Comparison of ENCODE assay signal across 20 cellular contexts in the genomic region with DNA sequence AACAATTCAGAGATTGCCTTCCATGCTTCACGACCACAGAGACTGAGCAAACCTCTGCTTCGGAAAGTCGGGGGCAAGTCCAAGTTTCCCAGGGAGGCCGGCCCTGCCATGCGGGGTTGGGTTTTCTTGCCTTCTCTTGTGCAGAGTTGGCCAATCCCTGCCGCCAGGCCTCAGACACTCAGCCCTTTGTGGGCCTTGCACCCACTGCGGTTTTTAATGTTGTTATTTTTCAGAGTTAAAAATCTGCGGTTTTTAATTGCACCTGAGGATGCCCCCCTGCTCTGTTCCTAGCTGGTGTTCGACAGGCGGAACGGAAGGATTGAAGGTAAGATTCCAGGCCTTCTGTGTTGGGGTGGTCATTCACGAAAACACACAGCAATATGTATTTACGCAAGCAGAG.
"Had no signal": no experiment of that assay in that cellular context is flagged by ENCODE, and none has a peak within 500 bp of the region (broad histone marks: within the 10 kb centered on the region; RNA-seq: fewer than 3 reads in every experiment).

No MANE protein-coding gene starts in this region.

- H3K4me3 Mint-ChIP-seq: activated naive CD4-positive, alpha-beta T cell treated with anti-CD3 and anti-CD28 coated beads, Interleukin-2, amount 50 U/mL, for 24 hours; effector memory CD8-positive, alpha-beta T cell; memory B cell; nephron; stimulated activated naive B cell treated with anti-CD40 and anti-IgM and Interleukin-4, amounts not matched to agents 10 μg/mL and 1 μg/mL and 100 μg/mL, for 72 hours; WTC11 had no signal

- H3K4me1 ChIP-seq: right lobe of liver had no signal

- H3K27ac Mint-ChIP-seq: effector memory CD8-positive, alpha-beta T cell; memory B cell; nephron; stimulated activated naive B cell treated with anti-CD40 and anti-IgM and Interleukin-4, amounts not matched to agents 10 μg/mL and 1 μg/mL and 100 μg/mL, for 72 hours; WTC11 had no signal

- H3K4me3 ChIP-seq: colonic mucosa, dorsolateral prefrontal cortex, right lobe of liver, skin epidermis, transverse colon had no signal

- H3K27ac ChIP-seq: colonic mucosa, right lobe of liver, skin epidermis, transverse colon had no signal

- H3K36me3 ChIP-seq: colonic mucosa, right lobe of liver, transverse colon had no signal

- H3K36me3 Mint-ChIP-seq: activated naive CD4-positive, alpha-beta T cell treated with anti-CD3 and anti-CD28 coated beads, Interleukin-2, amount 50 U/mL, for 24 hours; memory B cell; stimulated activated naive B cell treated with anti-CD40 and anti-IgM and Interleukin-4, amounts not matched to agents 10 μg/mL and 1 μg/mL and 100 μg/mL, for 72 hours; WTC11 had no signal

- H3K4me1 Mint-ChIP-seq: memory B cell, nephron had no signal

- DNase-seq: activated gamma-delta T cell treated with Interleukin-2 at 50 U/mL for 16 hours; activated T-cell treated with anti-CD3 and anti-CD28 coated beads, Interleukin-2, amount 50 U/mL, for 1 hour; central memory CD4-positive, alpha-beta T cell; colonic mucosa; effector memory CD8-positive, alpha-beta T cell; hippocampal formation; kidney glomerular epithelial cell; left ventricle myocardium superior; right lobe of liver; stimulated activated CD8-positive, alpha-beta memory T cell treated with anti-CD3 and anti-CD28 coated beads, Interleukin-4, amount 100 ng/mL, for 48 hours; stimulated activated naive B cell treated with anti-CD40 and anti-IgM and Interleukin-4, amounts not matched to agents 10 μg/mL and 1 μg/mL and 100 μg/mL, for 72 hours; T-helper 9 cell; transverse colon had no signal

- ATAC-seq: effector memory CD8-positive, alpha-beta T cell; esophagus mucosa; left ventricle myocardium superior; right lobe of liver; stimulated activated naive B cell treated with anti-CD40 and anti-IgM and Interleukin-4, amounts not matched to agents 10 μg/mL and 1 μg/mL and 100 μg/mL, for 72 hours; WTC11 had no signal

- H3K9me3 Mint-ChIP-seq: activated naive CD4-positive, alpha-beta T cell treated with anti-CD3 and anti-CD28 coated beads, Interleukin-2, amount 50 U/mL, for 24 hours; effector memory CD8-positive, alpha-beta T cell; nephron; WTC11 had no signal

- H3K27me3 ChIP-seq: colonic mucosa, dorsolateral prefrontal cortex, right lobe of liver, transverse colon had no signal

- H3K9me3 ChIP-seq: colonic mucosa, right lobe of liver, transverse colon had no signal
